Comparison of ENCODE assay signal across 10 cellular contexts in genomic region chr7:143900230-143900766, GRCh38. TPM values are rescaled to one million over a fixed set of nuclear protein-coding genes. Genes with fewer than 3 reads are reported as not detected.
DNase-seq lines count a peak whose midpoint lies in the region; ATAC-seq and TF ChIP-seq lines count a peak whose summit lies in the region.
"Had no signal": no experiment of that assay in that cellular context is flagged by ENCODE, and none has a peak within 500 bp of the region (broad histone marks: within the 10 kb centered on the region; RNA-seq: fewer than 3 reads in every experiment).

No MANE protein-coding gene starts in this region.

- TF ChIP-seq RAD21 in HCT116 (IDR thresholded peaks at IDR 0.05; ENCODE audit: low read depth): no peak

- DNase-seq in HCT116 (ENCODE audit: low read depth, low spot score) (no peak), fibroblast of villous mesenchyme (ENCODE audit: low read depth) (no peak), skeletal muscle cell (ENCODE audit: low read depth) (peak; percentile 45), SK-N-DZ (ENCODE audit: low spot score) (no peak), NCI-H187 treated with DMSO at 0.1 percent for 48 hours (lab: John Stamatoyannopoulos, UW) (no peak)
- DNase-seq: activated CD8-positive, alpha-beta memory T cell treated with anti-CD3 and anti-CD28 coated beads, Interleukin-2, amount 50 U/mL, for 48 hours; stimulated activated CD4-positive, alpha-beta T cell treated with anti-CD3 and anti-CD28 coated beads, Interleukin-2, amount 100 ng/mL, for 24 hours had no signal

- RAD21 ChIA-PET in HCT116 (lab: Charles Lee; ENCODE audit: low non-redundant PET in 1 of 2, low total read pairs in 2 of 2, uncharacterized antibody in 2 of 2, unreplicated experiment in 2 of 2): no interaction called here

- H3K27ac ChIP-seq in HCT116 (ENCODE audit: low read depth, low read length) (peak overlapping the region; percentile 83; the same call in 1 of the 2 replicates), VCaP (peak overlapping the region; percentile 96)

- no peak overlapping the region for H2AFZ ChIP-seq in HCT116 (ENCODE audit: low read depth, low read length, poor library complexity, severe bottlenecking)

- no TSS peak for BruUV-seq in HCT116 (replicated peaks; lab: Mats Ljungman, UMichigan)

- TF ChIP-seq CTCF in HCT116 (IDR thresholded peaks at IDR 0.05 in 2 of 3, conservative IDR thresholded peaks at IDR 0.05 in 1 of 3; ENCODE audit: borderline replicate concordance in 1 of 3, insufficient read depth in 1 of 3, low read depth in 2 of 3, low read length in 2 of 3): no peak
- no peak for TF ChIP-seq CTCF in VCaP (conservative IDR thresholded peaks at IDR 0.05)
- TF ChIP-seq CTCF in fibroblast of villous mesenchyme (IDR thresholded peaks at IDR 0.05; ENCODE audit: insufficient read depth, low read depth, low read length): no peak

- H3K79me2 ChIP-seq in HCT116 (ENCODE audit: insufficient read depth, low read length): peaks cover 61% of the 10 kb centered on the region

- H3K9me3 ChIP-seq in HCT116 (ENCODE audit: control insufficient read depth in 1 of 2, insufficient read depth in 1 of 2, low read depth in 1 of 2, low read length in 2 of 2): no peaks in the 10 kb centered on the region

- no peaks in the 10 kb centered on the region for H3K36me3 ChIP-seq in HCT116 (ENCODE audit: control insufficient read depth in 1 of 2, insufficient read depth in 2 of 2, low read length in 2 of 2)

- no peaks in the 10 kb centered on the region for H4K20me1 ChIP-seq in HCT116 (ENCODE audit: insufficient read depth)

- CTCF ChIA-PET in HCT116 (lab: Charles Lee): no interaction called here

- POLR2A ChIA-PET in HCT116 (lab: Charles Lee): no interaction called here

- no peaks in the 10 kb centered on the region for H3K9me2 ChIP-seq in HCT116 (ENCODE audit: insufficient read depth)

- peak overlapping the region; percentile 86 to 91 for H3K4me3 ChIP-seq in HCT116 (replicated peaks in 1 of 2; ENCODE audit: low read depth in 1 of 2, low read length in 2 of 2)
- peak overlapping the region; percentile 93 for H3K4me3 ChIP-seq in fibroblast of villous mesenchyme (ENCODE audit: low read depth, low read length)
- peak overlapping the region; percentile 9 for H3K4me3 ChIP-seq in skeletal muscle cell (ENCODE audit: low read depth, low read length)

- intact Hi-C loops in HCT116 (cut with micrococcal nuclease): loop anchor here (5.0 to 10.0 kb wide), 2 partner anchors 125 to 227 kb away; no protein-coding TSS in a partner anchor

- no peaks in the 10 kb centered on the region for H3K27me3 ChIP-seq in HCT116 (ENCODE audit: insufficient read depth, low read length)

- ATAC-seq in HCT116 (no peak), HG02623 (IDR thresholded peaks at IDR 0.05; ENCODE audit: unreplicated experiment) (no peak), GM18868 (IDR thresholded peaks at IDR 0.05; ENCODE audit: unreplicated experiment) (no peak)

- peak overlapping the region; percentile 89 for H3K9ac ChIP-seq in HCT116 (ENCODE audit: low read length)

- no peak for TF ChIP-seq POLR2A in HCT116 (IDR thresholded peaks at IDR 0.05; ENCODE audit: borderline replicate concordance, extremely low read depth, insufficient read depth, insufficient read length)

- H3K4me1 ChIP-seq in HCT116 (ENCODE audit: control insufficient read depth in 1 of 2, insufficient read depth in 2 of 2, low read length in 2 of 2): peaks cover 8 to 18% of the 10 kb centered on the region in 2 experiments

- H3K4me2 ChIP-seq in HCT116 (ENCODE audit: low read length): peak overlapping the region; percentile 92

TF ChIP-seq in HCT116, 20 proteins besides CTCF, POLR2A, EP300 and RAD21:
- TF ChIP-seq EZH2 (IDR thresholded peaks at IDR 0.05) (no peak), CEBPB (IDR thresholded peaks at IDR 0.05; ENCODE audit: low read depth) (no peak), JUND (IDR thresholded peaks at IDR 0.05) (no peak), SIN3A (IDR thresholded peaks at IDR 0.05; ENCODE audit: low read depth) (no peak), ELF1 (IDR thresholded peaks at IDR 0.05; ENCODE audit: borderline replicate concordance, low read depth) (no peak), SP1 (IDR thresholded peaks at IDR 0.05; ENCODE audit: low read depth) (no peak), FOSL1 (IDR thresholded peaks at IDR 0.05; ENCODE audit: low read depth) (no peak), ZFX (IDR thresholded peaks at IDR 0.05) (no peak), EZH2phosphoT487 (IDR thresholded peaks at IDR 0.05; ENCODE audit: borderline replicate concordance) (no peak), REST (IDR thresholded peaks at IDR 0.05; ENCODE audit: low read depth) (no peak)
- TF ChIP-seq, protein P1, sequence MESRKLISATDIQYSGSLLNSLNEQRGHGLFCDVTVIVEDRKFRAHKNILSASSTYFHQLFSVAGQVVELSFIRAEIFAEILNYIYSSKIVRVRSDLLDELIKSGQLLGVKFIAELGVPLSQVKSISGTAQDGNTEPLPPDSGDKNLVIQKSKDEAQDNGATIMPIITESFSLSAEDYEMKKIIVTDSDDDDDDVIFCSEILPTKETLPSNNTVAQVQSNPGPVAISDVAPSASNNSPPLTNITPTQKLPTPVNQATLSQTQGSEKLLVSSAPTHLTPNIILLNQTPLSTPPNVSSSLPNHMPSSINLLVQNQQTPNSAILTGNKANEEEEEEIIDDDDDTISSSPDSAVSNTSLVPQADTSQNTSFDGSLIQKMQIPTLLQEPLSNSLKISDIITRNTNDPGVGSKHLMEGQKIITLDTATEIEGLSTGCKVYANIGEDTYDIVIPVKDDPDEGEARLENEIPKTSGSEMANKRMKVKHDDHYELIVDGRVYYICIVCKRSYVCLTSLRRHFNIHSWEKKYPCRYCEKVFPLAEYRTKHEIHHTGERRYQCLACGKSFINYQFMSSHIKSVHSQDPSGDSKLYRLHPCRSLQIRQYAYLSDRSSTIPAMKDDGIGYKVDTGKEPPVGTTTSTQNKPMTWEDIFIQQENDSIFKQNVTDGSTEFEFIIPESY (IDR thresholded peaks at IDR 0.05; ENCODE audit: extremely low read depth, insufficient replicate concordance, low read length): no peak
- TF ChIP-seq, protein P2, sequence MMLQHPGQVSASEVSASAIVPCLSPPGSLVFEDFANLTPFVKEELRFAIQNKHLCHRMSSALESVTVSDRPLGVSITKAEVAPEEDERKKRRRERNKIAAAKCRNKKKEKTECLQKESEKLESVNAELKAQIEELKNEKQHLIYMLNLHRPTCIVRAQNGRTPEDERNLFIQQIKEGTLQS (IDR thresholded peaks at IDR 0.05): no peak

RNA-seq across cellular contexts. Expression of gene TCAF1, which starts 1.7 kb away (rescaled TPM):
- 58.4 TPM for total RNA-seq in HCT116 (2021; ENCODE audit: unreplicated experiment)
- polyA plus RNA-seq in HCT116 (2012): 28.5 and 32.8 TPM in 2 replicates
- 66.7 and 95.4 TPM in 2 replicates for total RNA-seq in fibroblast of villous mesenchyme
- polyA plus RNA-seq in SK-N-DZ (2014; cell fraction: cytosol; rRNA removed): 51.6 and 73.6 TPM in 2 replicates
- 18.2 and 23.5 TPM in 2 replicates for polyA plus RNA-seq in SK-N-DZ (2014; cell fraction: nucleus; rRNA removed)

RNA-seq across cellular contexts. Expression of gene OR2F2, which starts 34.7 kb away (rescaled TPM):
- total RNA-seq in HCT116 (2021; ENCODE audit: unreplicated experiment) (not detected), fibroblast of villous mesenchyme (not detected in 2 replicates)
- polyA plus RNA-seq in HCT116 (2012): 0.10 TPM in 1 of 2 replicates, not detected in the other
- polyA plus RNA-seq in SK-N-DZ (2014; cell fraction: cytosol; rRNA removed): not detected in 2 replicates
- polyA plus RNA-seq in SK-N-DZ (2014; cell fraction: nucleus; rRNA removed): not detected in 2 replicates

RNA-seq across cellular contexts. Expression of gene OR2F1, which starts 54.3 kb away (rescaled TPM):
- total RNA-seq in HCT116 (2021; ENCODE audit: unreplicated experiment): not detected
- not detected in 2 replicates for polyA plus RNA-seq in HCT116 (2012)
- not detected in 2 replicates for total RNA-seq in fibroblast of villous mesenchyme
- polyA plus RNA-seq in SK-N-DZ (2014; cell fraction: cytosol; rRNA removed): not detected in 2 replicates
- polyA plus RNA-seq in SK-N-DZ (2014; cell fraction: nucleus; rRNA removed): 0.21 TPM in 1 of 2 replicates, not detected in the other

Comparison
In these comparisons a context has a peak if more than half of its experiments do, and no peak if none do; other contexts are left out.
1. H3K4me3 ChIP-seq: peak in every context shown above with its lines; median percentile 93 in fibroblast of villous mesenchyme; 88 in HCT116; 9 in skeletal muscle cell.